ENCODE assay signal across 1 cellular context in genomic region chr18:35580748-35581534, GRCh38.
TF ChIP-seq lines count a peak whose summit lies in the region.

No MANE protein-coding gene starts in this region.

TF ChIP-seq in HepG2, 621 proteins besides CTCF, POLR2A, EP300 and RAD21 (continued from another document and continues in another):
- no peak for TF ChIP-seq SNAPC4 (CRISPR knock-in tag; IDR thresholded peaks at IDR 0.05)
- TF ChIP-seq, protein P1, sequence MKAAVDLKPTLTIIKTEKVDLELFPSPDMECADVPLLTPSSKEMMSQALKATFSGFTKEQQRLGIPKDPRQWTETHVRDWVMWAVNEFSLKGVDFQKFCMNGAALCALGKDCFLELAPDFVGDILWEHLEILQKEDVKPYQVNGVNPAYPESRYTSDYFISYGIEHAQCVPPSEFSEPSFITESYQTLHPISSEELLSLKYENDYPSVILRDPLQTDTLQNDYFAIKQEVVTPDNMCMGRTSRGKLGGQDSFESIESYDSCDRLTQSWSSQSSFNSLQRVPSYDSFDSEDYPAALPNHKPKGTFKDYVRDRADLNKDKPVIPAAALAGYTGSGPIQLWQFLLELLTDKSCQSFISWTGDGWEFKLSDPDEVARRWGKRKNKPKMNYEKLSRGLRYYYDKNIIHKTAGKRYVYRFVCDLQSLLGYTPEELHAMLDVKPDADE (CRISPR knock-in tag; IDR thresholded peaks at IDR 0.05), result no peak
- no peak for TF ChIP-seq ZNF672 (CRISPR knock-in tag; IDR thresholded peaks at IDR 0.05)
- no peak for TF ChIP-seq CBX1 (IDR thresholded peaks at IDR 0.05; ENCODE audit: low read depth)
- no peak for TF ChIP-seq ZNF264 (CRISPR knock-in tag; IDR thresholded peaks at IDR 0.05)
- no peak for TF ChIP-seq ZNF343 (CRISPR knock-in tag; IDR thresholded peaks at IDR 0.05)
- TF ChIP-seq ZSCAN25 (CRISPR knock-in tag; IDR thresholded peaks at IDR 0.05), result no peak
- no peak for TF ChIP-seq HMG20A (CRISPR knock-in tag; IDR thresholded peaks at IDR 0.05; ENCODE audit: borderline replicate concordance)
- TF ChIP-seq ZNF724P (CRISPR knock-in tag; IDR thresholded peaks at IDR 0.05; ENCODE audit: borderline replicate concordance), result no peak
- TF ChIP-seq ZKSCAN1 (IDR thresholded peaks at IDR 0.05; ENCODE audit: low read length), result no peak
- TF ChIP-seq ZBTB1 (CRISPR knock-in tag; IDR thresholded peaks at IDR 0.05; ENCODE audit: borderline replicate concordance), result no peak
- TF ChIP-seq ZMYM4 (CRISPR knock-in tag; IDR thresholded peaks at IDR 0.05), result no peak
- no peak for TF ChIP-seq CCAR2 (optimal IDR thresholded peaks at IDR 0.05; ENCODE audit: low read depth, low read length)
- TF ChIP-seq, protein P2, sequence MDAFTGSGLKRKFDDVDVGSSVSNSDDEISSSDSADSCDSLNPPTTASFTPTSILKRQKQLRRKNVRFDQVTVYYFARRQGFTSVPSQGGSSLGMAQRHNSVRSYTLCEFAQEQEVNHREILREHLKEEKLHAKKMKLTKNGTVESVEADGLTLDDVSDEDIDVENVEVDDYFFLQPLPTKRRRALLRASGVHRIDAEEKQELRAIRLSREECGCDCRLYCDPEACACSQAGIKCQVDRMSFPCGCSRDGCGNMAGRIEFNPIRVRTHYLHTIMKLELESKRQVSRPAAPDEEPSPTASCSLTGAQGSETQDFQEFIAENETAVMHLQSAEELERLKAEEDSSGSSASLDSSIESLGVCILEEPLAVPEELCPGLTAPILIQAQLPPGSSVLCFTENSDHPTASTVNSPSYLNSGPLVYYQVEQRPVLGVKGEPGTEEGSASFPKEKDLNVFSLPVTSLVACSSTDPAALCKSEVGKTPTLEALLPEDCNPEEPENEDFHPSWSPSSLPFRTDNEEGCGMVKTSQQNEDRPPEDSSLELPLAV (CRISPR knock-in tag; conservative IDR thresholded peaks at IDR 0.05; ENCODE audit: low read depth), result no peak
- no peak for TF ChIP-seq RBM39 (IDR thresholded peaks at IDR 0.05; ENCODE audit: low read depth, low read length, poor library complexity, severe bottlenecking)
- TF ChIP-seq PRDM10 (CRISPR knock-in tag; IDR thresholded peaks at IDR 0.05; ENCODE audit: low read depth), result no peak
- no peak for TF ChIP-seq GATAD2A (CRISPR knock-in tag; IDR thresholded peaks at IDR 0.05)
- TF ChIP-seq AGO2 (optimal IDR thresholded peaks at IDR 0.05; ENCODE audit: low read depth, low read length), result peak; percentile 47
- peak; percentile 66; the same call in 1 of the 2 replicates for TF ChIP-seq ZNF768 (CRISPR knock-in tag; IDR thresholded peaks at IDR 0.05)
- no peak for TF ChIP-seq TBX2 (CRISPR knock-in tag; IDR thresholded peaks at IDR 0.05; ENCODE audit: borderline replicate concordance)
- no peak for TF ChIP-seq RARA (CRISPR knock-in tag; IDR thresholded peaks at IDR 0.05)
- no peak for TF ChIP-seq MEIS1 (CRISPR knock-in tag; IDR thresholded peaks at IDR 0.05; ENCODE audit: borderline replicate concordance)
- no peak for TF ChIP-seq MTA3 (CRISPR knock-in tag; IDR thresholded peaks at IDR 0.05)
- TF ChIP-seq PAF1 (CRISPR knock-in tag; IDR thresholded peaks at IDR 0.05), result no peak
- 0 out of 2 replicates have a peak, but pooled peaks have one; percentile 16 for TF ChIP-seq ZBTB7A (CRISPR knock-in tag; IDR thresholded peaks at IDR 0.05)
- no peak for TF ChIP-seq TP53 (CRISPR knock-in tag; conservative IDR thresholded peaks at IDR 0.05)
- TF ChIP-seq ZBTB21 (CRISPR knock-in tag; IDR thresholded peaks at IDR 0.05), result no peak
- TF ChIP-seq, protein P3, sequence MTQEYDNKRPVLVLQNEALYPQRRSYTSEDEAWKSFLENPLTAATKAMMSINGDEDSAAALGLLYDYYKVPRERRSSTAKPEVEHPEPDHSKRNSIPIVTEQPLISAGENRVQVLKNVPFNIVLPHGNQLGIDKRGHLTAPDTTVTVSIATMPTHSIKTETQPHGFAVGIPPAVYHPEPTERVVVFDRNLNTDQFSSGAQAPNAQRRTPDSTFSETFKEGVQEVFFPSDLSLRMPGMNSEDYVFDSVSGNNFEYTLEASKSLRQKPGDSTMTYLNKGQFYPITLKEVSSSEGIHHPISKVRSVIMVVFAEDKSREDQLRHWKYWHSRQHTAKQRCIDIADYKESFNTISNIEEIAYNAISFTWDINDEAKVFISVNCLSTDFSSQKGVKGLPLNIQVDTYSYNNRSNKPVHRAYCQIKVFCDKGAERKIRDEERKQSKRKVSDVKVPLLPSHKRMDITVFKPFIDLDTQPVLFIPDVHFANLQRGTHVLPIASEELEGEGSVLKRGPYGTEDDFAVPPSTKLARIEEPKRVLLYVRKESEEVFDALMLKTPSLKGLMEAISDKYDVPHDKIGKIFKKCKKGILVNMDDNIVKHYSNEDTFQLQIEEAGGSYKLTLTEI (CRISPR knock-in tag; conservative IDR thresholded peaks at IDR 0.05), result no peak
- TF ChIP-seq ZNF292 (CRISPR knock-in tag; IDR thresholded peaks at IDR 0.05; ENCODE audit: borderline replicate concordance, low read depth), result no peak
- TF ChIP-seq ZNF660 (CRISPR knock-in tag; IDR thresholded peaks at IDR 0.05; ENCODE audit: borderline replicate concordance, low read depth), result no peak
- no peak for TF ChIP-seq TFDP2 (CRISPR knock-in tag; IDR thresholded peaks at IDR 0.05)
- no peak for TF ChIP-seq FOXO4 (CRISPR knock-in tag; conservative IDR thresholded peaks at IDR 0.05)
- no peak for TF ChIP-seq DBP (CRISPR knock-in tag; IDR thresholded peaks at IDR 0.05; ENCODE audit: not compliant biosample characterization)
- TF ChIP-seq SCMH1 (CRISPR knock-in tag; IDR thresholded peaks at IDR 0.05; ENCODE audit: borderline replicate concordance), result no peak
- no peak for TF ChIP-seq EZH2 (conservative IDR thresholded peaks at IDR 0.05; ENCODE audit: low read depth, low read length)
- TF ChIP-seq DNMT1 (CRISPR knock-in tag; IDR thresholded peaks at IDR 0.05), result no peak
- TF ChIP-seq ZNF138 (CRISPR knock-in tag; IDR thresholded peaks at IDR 0.05; ENCODE audit: low read depth), result 0 out of 2 replicates have a peak, but pooled peaks have one; percentile 53
- no peak for TF ChIP-seq MXI1 (IDR thresholded peaks at IDR 0.05; ENCODE audit: borderline replicate concordance, low read depth, low read length)
- TF ChIP-seq ESRRA (CRISPR knock-in tag; IDR thresholded peaks at IDR 0.05; ENCODE audit: low read depth), result no peak
- no peak for TF ChIP-seq TMF1 (CRISPR knock-in tag; IDR thresholded peaks at IDR 0.05; ENCODE audit: low read depth)
- peak; percentile 85 for TF ChIP-seq ZNF777 (CRISPR knock-in tag; IDR thresholded peaks at IDR 0.05)
- peak; percentile 68 for TF ChIP-seq ZSCAN31 (CRISPR knock-in tag; IDR thresholded peaks at IDR 0.05; ENCODE audit: low read depth)
- no peak for TF ChIP-seq ZNF383 (CRISPR knock-in tag; IDR thresholded peaks at IDR 0.05; ENCODE audit: borderline replicate concordance)
- TF ChIP-seq ZNF326 (CRISPR knock-in tag; IDR thresholded peaks at IDR 0.05; ENCODE audit: borderline replicate concordance), result no peak
- no peak for TF ChIP-seq KLF9 (CRISPR knock-in tag; IDR thresholded peaks at IDR 0.05; ENCODE audit: low read depth)
- no peak for TF ChIP-seq ZFP91 (CRISPR knock-in tag; IDR thresholded peaks at IDR 0.05; ENCODE audit: borderline replicate concordance)
- TF ChIP-seq ZNF10 (CRISPR knock-in tag; IDR thresholded peaks at IDR 0.05; ENCODE audit: borderline replicate concordance, low read depth), result no peak
- no peak for TF ChIP-seq ZNF589 (CRISPR knock-in tag; conservative IDR thresholded peaks at IDR 0.05)
- no peak for TF ChIP-seq RFX5 (IDR thresholded peaks at IDR 0.05; ENCODE audit: low read depth, low read length)
- TF ChIP-seq ZNF775 (CRISPR knock-in tag; IDR thresholded peaks at IDR 0.05; ENCODE audit: borderline replicate concordance), result no peak
- TF ChIP-seq TBL1XR1 (IDR thresholded peaks at IDR 0.05; ENCODE audit: borderline replicate concordance, low read length, partially characterized antibody), result no peak
